In genomic region chr19:40159744-40160143, GRCh38 we compare ENCODE assay signal across 1 cellular context.
TF ChIP-seq lines count a peak whose summit lies in the region.

No MANE protein-coding gene starts in this region.

TF ChIP-seq in HepG2, 621 proteins besides CTCF, POLR2A, EP300 and RAD21 (continued from another document and continues in another):
- no peak for TF ChIP-seq PRDM10 (CRISPR knock-in tag; IDR thresholded peaks at IDR 0.05; ENCODE audit: low read depth)
- no peak for TF ChIP-seq DZIP1 (CRISPR knock-in tag; IDR thresholded peaks at IDR 0.05)
- TF ChIP-seq SP4 (CRISPR knock-in tag; IDR thresholded peaks at IDR 0.05), result no peak
- TF ChIP-seq ZSCAN9 (CRISPR knock-in tag; IDR thresholded peaks at IDR 0.05; ENCODE audit: borderline replicate concordance), result no peak; the same call in 1 of the 2 replicates
- TF ChIP-seq NFAT5 (CRISPR knock-in tag; IDR thresholded peaks at IDR 0.05), result no peak
- TF ChIP-seq WIZ (CRISPR knock-in tag; IDR thresholded peaks at IDR 0.05), result no peak
- TF ChIP-seq ISX (CRISPR knock-in tag; conservative IDR thresholded peaks at IDR 0.05), result no peak
- TF ChIP-seq FOXA3 (CRISPR knock-in tag; IDR thresholded peaks at IDR 0.05), result peak; percentile 30; the same call in 1 of the 2 replicates
- TF ChIP-seq ZNF24 (IDR thresholded peaks at IDR 0.05), result no peak
- no peak for TF ChIP-seq ZBTB43 (CRISPR knock-in tag; conservative IDR thresholded peaks at IDR 0.05)
- no peak for TF ChIP-seq DNMT3B (CRISPR knock-in tag; conservative IDR thresholded peaks at IDR 0.05)
- peak; percentile 30; the same call in 1 of the 2 replicates for TF ChIP-seq SOX5 (CRISPR knock-in tag; IDR thresholded peaks at IDR 0.05; ENCODE audit: borderline replicate concordance)
- no peak for TF ChIP-seq ZFY (CRISPR knock-in tag; IDR thresholded peaks at IDR 0.05)
- TF ChIP-seq ZNF121 (CRISPR knock-in tag; IDR thresholded peaks at IDR 0.05), result no peak
- no peak for TF ChIP-seq ZNF639 (CRISPR knock-in tag; conservative IDR thresholded peaks at IDR 0.05)
- TF ChIP-seq IRF2 (CRISPR knock-in tag; IDR thresholded peaks at IDR 0.05), result no peak
- no peak for TF ChIP-seq CSRNP1 (CRISPR knock-in tag; IDR thresholded peaks at IDR 0.05)
- TF ChIP-seq MAF1 (CRISPR knock-in tag; IDR thresholded peaks at IDR 0.05; ENCODE audit: borderline replicate concordance), result no peak
- peak; percentile 25; the same call in 1 of the 2 replicates for TF ChIP-seq ZMYM2 (CRISPR knock-in tag; IDR thresholded peaks at IDR 0.05)
- TF ChIP-seq ZNF839 (CRISPR knock-in tag; IDR thresholded peaks at IDR 0.05; ENCODE audit: borderline replicate concordance), result no peak
- no peak for TF ChIP-seq SNAPC4 (CRISPR knock-in tag; IDR thresholded peaks at IDR 0.05)
- TF ChIP-seq CREM (IDR thresholded peaks at IDR 0.05), result peak; percentile 25; the same call in 1 of the 2 replicates
- no peak for TF ChIP-seq CREM (CRISPR knock-in tag; IDR thresholded peaks at IDR 0.05)
- no peak for TF ChIP-seq ZSCAN12 (CRISPR knock-in tag; IDR thresholded peaks at IDR 0.05)
- TF ChIP-seq JUND (CRISPR knock-in tag; IDR thresholded peaks at IDR 0.05), result no peak
- no peak for TF ChIP-seq SRSF4 (IDR thresholded peaks at IDR 0.05; ENCODE audit: low read depth, low read length, poor library complexity, severe bottlenecking)
- no peak for TF ChIP-seq TAF1 (CRISPR knock-in tag; IDR thresholded peaks at IDR 0.05)
- TF ChIP-seq ZBTB38 (CRISPR knock-in tag; IDR thresholded peaks at IDR 0.05), result peak; percentile 68; the same call in 1 of the 2 replicates
- TF ChIP-seq ZNF607 (CRISPR knock-in tag; IDR thresholded peaks at IDR 0.05; ENCODE audit: borderline replicate concordance), result no peak
- TF ChIP-seq ERF (CRISPR knock-in tag; IDR thresholded peaks at IDR 0.05), result no peak
- no peak for TF ChIP-seq PBX2 (CRISPR knock-in tag; IDR thresholded peaks at IDR 0.05)
- no peak for TF ChIP-seq ZSCAN31 (CRISPR knock-in tag; IDR thresholded peaks at IDR 0.05; ENCODE audit: low read depth)
- TF ChIP-seq AKAP8 (CRISPR knock-in tag; IDR thresholded peaks at IDR 0.05), result no peak
- peak; percentile 74; the same call in 1 of the 2 replicates for TF ChIP-seq ZBTB37 (CRISPR knock-in tag; IDR thresholded peaks at IDR 0.05)
- TF ChIP-seq ZNF549 (CRISPR knock-in tag; IDR thresholded peaks at IDR 0.05), result no peak
